In genomic region chr17:59840329-59840907, GRCh38 we compare ENCODE assay signal across 8 cellular contexts. TPM values are rescaled to one million over a fixed set of nuclear protein-coding genes. Genes with fewer than 3 reads are reported as not detected.
DNase-seq lines count a peak whose midpoint lies in the region; ATAC-seq, FAIRE-seq and TF ChIP-seq lines count a peak whose summit lies in the region.

No MANE protein-coding gene starts in this region.

- intact Hi-C loops in posterior cingulate gyrus (cut with DNase I) = no loop called here

- H3K36me3 ChIP-seq in muscle layer of duodenum (ENCODE audit: control insufficient read depth in 1 of 2, insufficient read depth in 2 of 2, low read length in 2 of 2) = peaks cover 28 to 42% of the 10 kb centered on the region in 2 donors

- FAIRE-seq in H54 (lab: Jason Lieb, UNC) = no peak

- in situ Hi-C loops in Caki2 (cut with HindIII; ENCODE audit: low pct_unique_long_range_greater_than_20kb, low sequenced_read_pairs) = no loop called here

- no peaks in the 10 kb centered on the region for H3K9me3 ChIP-seq in muscle layer of duodenum (ENCODE audit: control insufficient read depth in 1 of 2, low read length in 2 of 2)

- no peak for TF ChIP-seq CTCF in NB4 (IDR thresholded peaks at IDR 0.05; ENCODE audit: low read depth, low read length)

- H3K27me3 ChIP-seq in muscle layer of duodenum (ENCODE audit: low read depth, low read length) = no peaks in the 10 kb centered on the region

- no peak for ATAC-seq in HG03432 (IDR thresholded peaks at IDR 0.05; ENCODE audit: unreplicated experiment)

- DNase-seq in Caki2 (ENCODE audit: low read depth) (peak; percentile 57), NB4 (ENCODE audit: low read depth) (no peak), AML-193 (lab: John Stamatoyannopoulos, UW) (no peak), posterior cingulate gyrus (no peak), H54 (ENCODE audit: insufficient read length, low spot score) (no peak)
- DNase-seq in central memory CD4-positive, alpha-beta T cell = peak; percentile 21

- peak overlapping the region; percentile 100 for H3K27ac ChIP-seq in muscle layer of duodenum (ENCODE audit: low read length)

- peak overlapping the region; percentile 94 for H3K4me3 ChIP-seq in NB4 (ENCODE audit: low read depth, low read length)
- peak overlapping the region; percentile 81 to 100 for H3K4me3 ChIP-seq in muscle layer of duodenum (ENCODE audit: low read depth in 1 of 2, low read length in 2 of 2)

- TF ChIP-seq POLR2A in NB4 (IDR thresholded peaks at IDR 0.05; ENCODE audit: extremely low read depth, insufficient read length) = no peak
- no peak for TF ChIP-seq POLR2A in H54 (IDR thresholded peaks at IDR 0.05; ENCODE audit: low read depth, low read length)

- H3K4me1 ChIP-seq in muscle layer of duodenum (ENCODE audit: control insufficient read depth in 1 of 2, insufficient read depth in 2 of 2, low read length in 2 of 2) = peaks cover 2 to 3% of the 10 kb centered on the region in 2 donors

RNA-seq across cellular contexts. Expression of gene TUBD1, which starts 52.3 kb away (rescaled TPM):
- 18.1 and 34.0 TPM in 2 replicates for total RNA-seq in Caki2 (2014; rRNA removed; shearing (Covaris generic); ENCODE audit: low replicate concordance)

RNA-seq across cellular contexts. Expression of gene RPS6KB1, which starts 52.5 kb away (rescaled TPM):
- total RNA-seq in Caki2 (2014; rRNA removed; shearing (Covaris generic); ENCODE audit: low replicate concordance) = 4.2 and 18.9 TPM in 2 replicates

Comparison
In these comparisons a context has a peak if more than half of its experiments do, and no peak if none do; other contexts are left out.
1. DNase-seq: peak in Caki2 (single experiment) and central memory CD4-positive, alpha-beta T cell (single experiment); none in NB4 (single experiment), AML-193 (0 of 2), posterior cingulate gyrus (0 of 10) and H54 (single experiment).